21 cellular contexts compared by ENCODE assay signal in the genomic region with DNA sequence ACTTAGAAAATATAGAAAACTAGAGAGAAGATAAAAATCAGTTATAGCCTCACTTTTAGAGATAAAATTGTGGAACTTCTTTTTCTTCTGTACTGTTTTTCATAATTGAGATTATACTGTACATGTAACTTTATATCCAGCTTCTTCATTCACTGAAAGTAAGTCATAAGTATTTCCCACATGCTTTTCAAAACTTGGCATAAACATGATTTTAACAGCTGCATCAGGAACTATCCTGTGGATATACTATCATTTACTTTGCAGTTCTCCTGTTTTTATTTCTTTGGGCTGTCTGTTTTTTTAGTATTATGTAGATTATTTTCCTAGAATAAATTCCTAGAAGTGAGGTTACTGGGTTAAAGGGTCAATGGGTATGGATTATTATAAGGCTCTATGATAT. TPM values are rescaled to one million over a fixed set of nuclear protein-coding genes. Genes with fewer than 3 reads are reported as not detected.
DNase-seq lines count a peak whose midpoint lies in the region; ATAC-seq, FAIRE-seq and TF ChIP-seq lines count a peak whose summit lies in the region.
"Had no signal": no experiment of that assay in that cellular context is flagged by ENCODE, and none has a peak within 500 bp of the region (broad histone marks: within the 10 kb centered on the region; RNA-seq: fewer than 3 reads in every experiment).

No MANE protein-coding gene starts in this region.

- H3K9me3 ChIP-seq in A549 = no peaks in the 10 kb centered on the region
- no peaks in the 10 kb centered on the region for H3K9me3 ChIP-seq in T-helper 17 cell (ENCODE audit: control insufficient read depth, low read length, poor library complexity, severe bottlenecking)
- H3K9me3 ChIP-seq in esophagus muscularis mucosa = no peaks in the 10 kb centered on the region
- no peaks in the 10 kb centered on the region for H3K9me3 ChIP-seq in sigmoid colon
- H3K9me3 ChIP-seq in testis = no peaks in the 10 kb centered on the region

- TF ChIP-seq POLR2A in A549 (IDR thresholded peaks at IDR 0.05; ENCODE audit: low read length) = no peak
- TF ChIP-seq POLR2A in esophagus muscularis mucosa (IDR thresholded peaks at IDR 0.05; ENCODE audit: low read depth) = no peak
- no peak for TF ChIP-seq POLR2A in sigmoid colon (IDR thresholded peaks at IDR 0.05)
- no peak for TF ChIP-seq POLR2A in testis (IDR thresholded peaks at IDR 0.05)

- DNase-seq in A549 (ENCODE audit: low read depth in 1 of 2, low spot score in 1 of 2) = no peak
- no peak for DNase-seq in T-helper 17 cell
- DNase-seq in esophagus muscularis mucosa (ENCODE audit: extremely low spot score) = no peak
- no peak for DNase-seq in sigmoid colon
- DNase-seq in testis = no peak
- no peak for DNase-seq in Right ventricle myocardium superior
- no peak for DNase-seq in NCI-H526 treated with DMSO at 0.1 percent for 48 hours (lab: John Stamatoyannopoulos, UW)
- DNase-seq: 8988T; CD4-positive, alpha-beta memory T cell; DMS79 treated with DMSO at 0.1 percent for 48 hours; NCI-H1092; NCI-H146; NCI-H2081; NCI-H82 had no signal

- POLR2A ChIA-PET in A549 (lab: Yijun Ruan, JAX) = interaction anchor here (2.6 kb wide), 1 partner anchor 15 kb away, joined by 12 read pairs; a partner anchor contains a TSS

- H3K4me2 ChIP-seq in A549 = 0 out of 3 replicates have a peak overlapping the region, but pooled peaks have one; percentile 3
- H3K4me2 ChIP-seq: KMS-11 had no signal

- peaks cover 74% of the 10 kb centered on the region for H3K4me1 ChIP-seq in A549
- peaks cover 54 to 100% (median 90%) of the 10 kb centered on the region in 4 donors for H3K4me1 ChIP-seq in esophagus muscularis mucosa
- H3K4me1 ChIP-seq in sigmoid colon = peaks cover 0 to 97% (median 89%) of the 10 kb centered on the region in 4 donors
- peaks cover 15% of the 10 kb centered on the region for H3K4me1 ChIP-seq in testis

- peak; percentile 84 for FAIRE-seq in A549 (lab: Jason Lieb, UNC)
- FAIRE-seq: G401.6, H1, HepG2 had no signal

- TF ChIP-seq RAD21 in A549 (conservative IDR thresholded peaks at IDR 0.05 in 1 of 2, IDR thresholded peaks at IDR 0.05 in 1 of 2) = no peak

- TF ChIP-seq CTCF in A549 (IDR thresholded peaks at IDR 0.05) = no peak
- no peak for TF ChIP-seq CTCF in esophagus muscularis mucosa (IDR thresholded peaks at IDR 0.05)
- TF ChIP-seq CTCF in sigmoid colon (IDR thresholded peaks at IDR 0.05) = no peak
- no peak for TF ChIP-seq CTCF in testis (IDR thresholded peaks at IDR 0.05)

- peaks cover 4% of the 10 kb centered on the region for H3K36me3 Mint-ChIP-seq in T-helper 17 cell (ENCODE audit: low read depth)

- intact Hi-C loops in esophagus muscularis mucosa (cut with DNase I) (no loop called here), sigmoid colon (cut with DNase I) (no loop called here), testis (cut with DNase I; ENCODE audit: low total_unique reads) (no loop called here), Right ventricle myocardium superior (cut with DNase I) (no loop called here)

- CTCF ChIA-PET in A549 (lab: Yijun Ruan, JAX) = interaction anchor here (0.6 to 2.9 kb wide), 5 partner anchors 13 to 80 kb away, joined by 3 to 12 read pairs (median 5); no protein-coding TSS in a partner anchor

- peaks cover 0 to 4% (median 0%) of the 10 kb centered on the region in 4 donors for H3K36me3 ChIP-seq in esophagus muscularis mucosa
- no peaks in the 10 kb centered on the region for H3K36me3 ChIP-seq in sigmoid colon
- no peaks in the 10 kb centered on the region for H3K36me3 ChIP-seq in testis (ENCODE audit: low read depth, missing control alignments)

- no peak overlapping the region for H3K4me3 Mint-ChIP-seq in T-helper 17 cell
- H3K4me3 Mint-ChIP-seq: CD4-positive, alpha-beta memory T cell had no signal

- peak overlapping the region; percentile 60 for H3K27ac Mint-ChIP-seq in T-helper 17 cell

- TF ChIP-seq EP300 in A549 (IDR thresholded peaks at IDR 0.05) (no peak), esophagus muscularis mucosa (IDR thresholded peaks at IDR 0.05) (no peak), sigmoid colon (IDR thresholded peaks at IDR 0.05) (no peak)

- no peaks in the 10 kb centered on the region for H3K27me3 Mint-ChIP-seq in T-helper 17 cell
- H3K27me3 Mint-ChIP-seq: CD4-positive, alpha-beta memory T cell had no signal

- H3K27ac ChIP-seq in A549 (no peak overlapping the region), esophagus muscularis mucosa (replicated peaks in 1 of 4) (peak overlapping the region; percentile 15 to 100 (median 82)), sigmoid colon (peak overlapping the region in 3 of 4 donors; percentile 76 to 100 (median 99)), testis (no peak overlapping the region)
- H3K27ac ChIP-seq: KMS-11 had no signal

- H3K27me3 ChIP-seq in esophagus muscularis mucosa (no peaks in the 10 kb centered on the region), sigmoid colon (no peaks in the 10 kb centered on the region), testis (no peaks in the 10 kb centered on the region)

- H3K4me1 Mint-ChIP-seq in T-helper 17 cell = peaks cover 25% of the 10 kb centered on the region

- ATAC-seq in A549 (no peak), T-helper 17 cell (no peak), Right ventricle myocardium superior (ENCODE audit: poor library complexity) (no peak), GM21447 (IDR thresholded peaks at IDR 0.05; ENCODE audit: unreplicated experiment) (no peak)
- ATAC-seq: HepG2, Panc1, Right ventricle myocardium inferior had no signal

- H3K4me3 ChIP-seq in A549 = no peak overlapping the region
- H3K4me3 ChIP-seq in esophagus muscularis mucosa = peak overlapping the region in 1 of 4 donors; percentile 19
- H3K4me3 ChIP-seq in sigmoid colon = no peak overlapping the region
- no peak overlapping the region for H3K4me3 ChIP-seq in testis

TF ChIP-seq in A549, 52 proteins besides CTCF, POLR2A, EP300 and RAD21:
- no peak for TF ChIP-seq JUN (IDR thresholded peaks at IDR 0.05)
- TF ChIP-seq, protein P1, sequence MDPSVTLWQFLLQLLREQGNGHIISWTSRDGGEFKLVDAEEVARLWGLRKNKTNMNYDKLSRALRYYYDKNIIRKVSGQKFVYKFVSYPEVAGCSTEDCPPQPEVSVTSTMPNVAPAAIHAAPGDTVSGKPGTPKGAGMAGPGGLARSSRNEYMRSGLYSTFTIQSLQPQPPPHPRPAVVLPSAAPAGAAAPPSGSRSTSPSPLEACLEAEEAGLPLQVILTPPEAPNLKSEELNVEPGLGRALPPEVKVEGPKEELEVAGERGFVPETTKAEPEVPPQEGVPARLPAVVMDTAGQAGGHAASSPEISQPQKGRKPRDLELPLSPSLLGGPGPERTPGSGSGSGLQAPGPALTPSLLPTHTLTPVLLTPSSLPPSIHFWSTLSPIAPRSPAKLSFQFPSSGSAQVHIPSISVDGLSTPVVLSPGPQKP (IDR thresholded peaks at IDR 0.05; ENCODE audit: low read depth, low read length) = no peak
- TF ChIP-seq, protein P2, sequence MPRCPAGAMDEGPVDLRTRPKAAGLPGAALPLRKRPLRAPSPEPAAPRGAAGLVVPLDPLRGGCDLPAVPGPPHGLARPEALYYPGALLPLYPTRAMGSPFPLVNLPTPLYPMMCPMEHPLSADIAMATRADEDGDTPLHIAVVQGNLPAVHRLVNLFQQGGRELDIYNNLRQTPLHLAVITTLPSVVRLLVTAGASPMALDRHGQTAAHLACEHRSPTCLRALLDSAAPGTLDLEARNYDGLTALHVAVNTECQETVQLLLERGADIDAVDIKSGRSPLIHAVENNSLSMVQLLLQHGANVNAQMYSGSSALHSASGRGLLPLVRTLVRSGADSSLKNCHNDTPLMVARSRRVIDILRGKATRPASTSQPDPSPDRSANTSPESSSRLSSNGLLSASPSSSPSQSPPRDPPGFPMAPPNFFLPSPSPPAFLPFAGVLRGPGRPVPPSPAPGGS (IDR thresholded peaks at IDR 0.05) = no peak
- TF ChIP-seq JUNB (IDR thresholded peaks at IDR 0.05) = no peak
- TF ChIP-seq FOSB (CRISPR knock-in tag; IDR thresholded peaks at IDR 0.05) = no peak
- no peak for TF ChIP-seq EHF (CRISPR knock-in tag; IDR thresholded peaks at IDR 0.05)
- no peak for TF ChIP-seq RFX5 (IDR thresholded peaks at IDR 0.05)
- TF ChIP-seq RNF2 (IDR thresholded peaks at IDR 0.05; ENCODE audit: borderline replicate concordance, low read depth) = no peak
- no peak for TF ChIP-seq RCOR1 (IDR thresholded peaks at IDR 0.05; ENCODE audit: low read depth, low read length)
- no peak for TF ChIP-seq MAZ (IDR thresholded peaks at IDR 0.05; ENCODE audit: borderline replicate concordance, low read depth, low read length)
- no peak for TF ChIP-seq NFE2L2 (conservative IDR thresholded peaks at IDR 0.05; ENCODE audit: low read length)
- TF ChIP-seq NPAS2 (CRISPR knock-in tag; IDR thresholded peaks at IDR 0.05; ENCODE audit: borderline replicate concordance) = no peak
- TF ChIP-seq RARB (CRISPR knock-in tag; IDR thresholded peaks at IDR 0.05) = no peak

RNA-seq across cellular contexts. Expression of a gene that starts 14.8 kb away (rescaled TPM):
- polyA plus RNA-seq in A549 (2011; rRNA removed) = 425 and 544 TPM in 2 replicates
- 291 and 367 TPM in 2 replicates for polyA plus RNA-seq in A549 (2012; cell fraction: cytosol; rRNA removed)
- 69.9 and 92.9 TPM in 2 replicates for polyA plus RNA-seq in A549 (2012; cell fraction: nucleus; rRNA removed)
- 1,014 to 1,239 TPM (median 1,131 TPM) in 3 replicates for polyA plus RNA-seq in A549 (2017; fragmentation: RNase III; extraction: RNeasy Plus Mini Kit Qiagen cat#74134 plus additional on column Dnase treatment)
- polyA minus RNA-seq in A549 (2011; rRNA and poly(A)+ RNA removed) = 40.0 and 44.5 TPM in 2 replicates
- total RNA-seq in T-helper 17 cell = 10 to 100 TPM; 41.4 to 46.5 TPM
- total RNA-seq in esophagus muscularis mucosa = 1,000 to 10,000 TPM; 2,370 to 3,630 (median 3,339) TPM
- total RNA-seq in sigmoid colon = 1,000 to 10,000 TPM; 1,872 to 2,237 (median 1,948) TPM
- polyA plus RNA-seq in sigmoid colon = 100 to 1,000 TPM; 429 to 672 (median 586) TPM
- 100 to 1,000 TPM; 121 to 148 TPM for total RNA-seq in testis
- 301 TPM for polyA plus RNA-seq in testis (ENCODE audit: insufficient read depth, low read depth, low replicate concordance)
- total RNA-seq in Right ventricle myocardium superior = 860 TPM

RNA-seq across cellular contexts. Expression of a gene that starts 53.5 kb away (rescaled TPM):
- polyA plus RNA-seq in A549 (2011; rRNA removed) = 6.1 and 7.2 TPM in 2 replicates
- polyA plus RNA-seq in A549 (2012; cell fraction: cytosol; rRNA removed) = 2.7 and 2.9 TPM in 2 replicates
- polyA plus RNA-seq in A549 (2012; cell fraction: nucleus; rRNA removed) = 2.1 and 2.6 TPM in 2 replicates
- 5.8 to 8.6 TPM (median 8.3 TPM) in 3 replicates for polyA plus RNA-seq in A549 (2017; fragmentation: RNase III; extraction: RNeasy Plus Mini Kit Qiagen cat#74134 plus additional on column Dnase treatment)
- 3.6 and 3.7 TPM in 2 replicates for polyA minus RNA-seq in A549 (2011; rRNA and poly(A)+ RNA removed)
- total RNA-seq in T-helper 17 cell = 1 to 10 TPM in 1 of 2 donors, under 1 TPM in 1; 0.21 to 1.0 TPM
- 1 to 10 TPM; 2.7 to 7.3 (median 6.4) TPM for total RNA-seq in esophagus muscularis mucosa
- total RNA-seq in sigmoid colon = 1 to 10 TPM; 1.1 to 3.6 (median 1.5) TPM
- polyA plus RNA-seq in sigmoid colon = under 1 TPM in 2 of 3 donors, not detected in 1; 0.51 to 0.60 TPM
- 10 to 100 TPM; 10.7 to 11.3 TPM for total RNA-seq in testis
- 7.4 TPM for polyA plus RNA-seq in testis (ENCODE audit: insufficient read depth, low read depth, low replicate concordance)
- 0.73 TPM for total RNA-seq in Right ventricle myocardium superior

Comparison
In these comparisons a context has a peak if more than half of its experiments do, and no peak if none do; other contexts are left out.
1. H3K27ac ChIP-seq: peak in esophagus muscularis mucosa (4 of 4) and sigmoid colon (3 of 4); none in A549 (0 of 2) and testis (0 of 2).